In genomic region chr16:82229800-82230619, GRCh38 we compare ENCODE assay signal across 8 cellular contexts. TPM values are rescaled to one million over a fixed set of nuclear protein-coding genes. Genes with fewer than 3 reads are reported as not detected.
DNase-seq lines count a peak whose midpoint lies in the region; ATAC-seq, FAIRE-seq and TF ChIP-seq lines count a peak whose summit lies in the region.

No MANE protein-coding gene starts in this region.

- H3K27me3 Mint-ChIP-seq in chondrocyte (ENCODE audit: low read depth) = peaks cover 47% of the 10 kb centered on the region

- TF ChIP-seq POLR2A in GM12892 (IDR thresholded peaks at IDR 0.05; ENCODE audit: low read depth, low read length) = no peak

- DNase-seq in GM12892 (ENCODE audit: insufficient read length) (peak; percentile 13), NCI-H2227 treated with DMSO at 0.1 percent for 48 hours (lab: John Stamatoyannopoulos, UW) (peak; percentile 8), chondrocyte (ENCODE audit: low spot score) (no peak), left lobe of liver (ENCODE audit: low spot score) (peak; percentile 73), mesenteric fat pad (ENCODE audit: low spot score) (no peak)
- peak; percentile 45 to 57 for DNase-seq in activated CD4-positive, alpha-beta T cell treated with anti-CD3 and anti-CD28 coated beads for 24 hours (ENCODE audit: low read depth in 2 of 2)
- peak; percentile 35 to 61 for DNase-seq in stimulated activated CD4-positive, alpha-beta T cell treated with anti-CD3 and anti-CD28 coated beads, Interleukin-4, amount 100 ng/mL, for 4 hours

- peak; percentile 99 for ATAC-seq in left lobe of liver

- no peak overlapping the region for H3K4me3 Mint-ChIP-seq in chondrocyte (ENCODE audit: unreplicated experiment)

- no peaks in the 10 kb centered on the region for H3K36me3 Mint-ChIP-seq in chondrocyte (ENCODE audit: low read depth)

- TF ChIP-seq CTCF in 22Rv1 (IDR thresholded peaks at IDR 0.05) (peak; percentile 91), chondrocyte (IDR thresholded peaks at IDR 0.05) (peak; percentile 93)

- no peak overlapping the region for H3K27ac Mint-ChIP-seq in chondrocyte (ENCODE audit: unreplicated experiment)

- no peak for FAIRE-seq in GM12892 (lab: Jason Lieb, UNC)

- H3K4me1 Mint-ChIP-seq in chondrocyte (ENCODE audit: low read depth) = no peaks in the 10 kb centered on the region

- no peak overlapping the region for H3K27ac ChIP-seq in 22Rv1

- no peaks in the 10 kb centered on the region for H3K9me3 Mint-ChIP-seq in chondrocyte (ENCODE audit: low read depth)

RNA-seq across cellular contexts. Expression of gene MPHOSPH6, which starts 60.0 kb away (rescaled TPM):
- 23.2 TPM for polyA plus RNA-seq in GM12892 (2012; ENCODE audit: missing spikeins)
- total RNA-seq in chondrocyte (13.5 to 23.8 TPM (median 14.6 TPM) in 3 replicates), left lobe of liver (7.1 TPM), mesenteric fat pad (23.7 TPM)

Comparison
In these comparisons a context has a peak if more than half of its experiments do, and no peak if none do; other contexts are left out.
1. DNase-seq: peak in GM12892 (single experiment), NCI-H2227 treated with DMSO at 0.1 percent for 48 hours (single experiment), activated CD4-positive, alpha-beta T cell treated with anti-CD3 and anti-CD28 coated beads for 24 hours (2 of 2), left lobe of liver (single experiment) and stimulated activated CD4-positive, alpha-beta T cell treated with anti-CD3 and anti-CD28 coated beads, Interleukin-4, amount 100 ng/mL, for 4 hours (2 of 2); none in chondrocyte (single experiment) and mesenteric fat pad (single experiment).